28 cellular contexts compared by ENCODE assay signal in genomic region chr17:16241906-16242399, GRCh38.
"Had no signal": no experiment of that assay in that cellular context is flagged by ENCODE, and none has a peak within 500 bp of the region (broad histone marks: within the 10 kb centered on the region; RNA-seq: fewer than 3 reads in every experiment).

No MANE protein-coding gene starts in this region.

- ATAC-seq: heart left ventricle; left ventricle myocardium superior; lower lobe of right lung; mucosa of descending colon; naive thymus-derived CD4-positive, alpha-beta T cell; natural killer cell treated with Interleukin-12 subunit alpha and Interleukin-12 subunit beta and Interleukin-15 and Interleukin-18, amount 100 ng/mL, for 72 hours; pancreas; right cardiac atrium; stimulated activated effector memory CD8-positive, alpha-beta T cell treated with anti-CD3 and anti-CD28 coated beads, Interleukin-12 subunit alpha, Interleukin-12 subunit beta, amount 100 ng/mL, for 72 hours; stimulated activated naive CD8-positive, alpha-beta T cell treated with anti-CD3 and anti-CD28 coated beads, Interleukin-15, amount 100 ng/mL, for 72 hours had no signal

- H3K36me3 ChIP-seq: lower lobe of right lung, pancreas, prostate gland, sigmoid colon, uterus had no signal

- H3K27ac Mint-ChIP-seq: natural killer cell treated with Interleukin-12 subunit alpha and Interleukin-12 subunit beta and Interleukin-15 and Interleukin-18, amount 100 ng/mL, for 72 hours; stimulated activated effector memory CD8-positive, alpha-beta T cell treated with anti-CD3 and anti-CD28 coated beads, Interleukin-12 subunit alpha, Interleukin-12 subunit beta, amount 100 ng/mL, for 72 hours; stimulated activated naive CD8-positive, alpha-beta T cell treated with anti-CD3 and anti-CD28 coated beads, Interleukin-15, amount 100 ng/mL, for 72 hours; type B pancreatic cell had no signal

- H3K9me3 Mint-ChIP-seq: naive thymus-derived CD4-positive, alpha-beta T cell; natural killer cell treated with Interleukin-12 subunit alpha and Interleukin-12 subunit beta and Interleukin-15 and Interleukin-18, amount 100 ng/mL, for 72 hours; neural crest cell; stimulated activated effector memory CD8-positive, alpha-beta T cell treated with anti-CD3 and anti-CD28 coated beads, Interleukin-12 subunit alpha, Interleukin-12 subunit beta, amount 100 ng/mL, for 72 hours; stimulated activated naive CD8-positive, alpha-beta T cell treated with anti-CD3 and anti-CD28 coated beads, Interleukin-15, amount 100 ng/mL, for 72 hours; type B pancreatic cell had no signal

- H3K4me1 ChIP-seq: heart left ventricle, lower lobe of right lung, pancreas, prostate gland, sigmoid colon, spleen, tibial nerve, uterus had no signal

- H3K4me3 ChIP-seq: heart left ventricle, lower lobe of right lung, mucosa of descending colon, pancreas, prostate gland, sigmoid colon, spleen, tibial nerve, uterus had no signal

- H3K27ac ChIP-seq: heart left ventricle, lower lobe of right lung, pancreas, prostate gland, sigmoid colon, spleen, tibial nerve, uterus had no signal

- H3K9me3 ChIP-seq: heart left ventricle, lower lobe of right lung, mucosa of descending colon, pancreas, prostate gland, sigmoid colon, spleen, tibial nerve, uterus had no signal

- H3K27me3 Mint-ChIP-seq: naive thymus-derived CD4-positive, alpha-beta T cell; natural killer cell treated with Interleukin-12 subunit alpha and Interleukin-12 subunit beta and Interleukin-15 and Interleukin-18, amount 100 ng/mL, for 72 hours; stimulated activated naive CD8-positive, alpha-beta T cell treated with anti-CD3 and anti-CD28 coated beads, Interleukin-15, amount 100 ng/mL, for 72 hours; type B pancreatic cell had no signal

- H3K4me3 Mint-ChIP-seq: naive thymus-derived CD4-positive, alpha-beta T cell; natural killer cell treated with Interleukin-12 subunit alpha and Interleukin-12 subunit beta and Interleukin-15 and Interleukin-18, amount 100 ng/mL, for 72 hours; neural crest cell; stimulated activated effector memory CD8-positive, alpha-beta T cell treated with anti-CD3 and anti-CD28 coated beads, Interleukin-12 subunit alpha, Interleukin-12 subunit beta, amount 100 ng/mL, for 72 hours; stimulated activated naive CD8-positive, alpha-beta T cell treated with anti-CD3 and anti-CD28 coated beads, Interleukin-15, amount 100 ng/mL, for 72 hours; type B pancreatic cell had no signal

- H3K27me3 ChIP-seq: heart left ventricle, pancreas, sigmoid colon, spleen, tibial nerve, uterus had no signal

- DNase-seq: heart left ventricle; hypothalamus; islet precursor cell; left ventricle myocardium superior; lower lobe of right lung; mesendoderm; midbrain; mucosa of descending colon; naive thymus-derived CD4-positive, alpha-beta T cell; nucleus accumbens; pancreas; posterior cingulate gyrus; retina; right cardiac atrium; sigmoid colon; small intestine; spleen; stimulated activated CD4-positive, alpha-beta T cell treated with anti-CD3 and anti-CD28 coated beads, Interleukin-4, amount 100 ng/mL, for 24 hours; stimulated activated naive CD4-positive, alpha-beta T cell treated with Interleukin-2 at 50 U/mL for 16 hours; stimulated activated naive CD8-positive, alpha-beta T cell treated with anti-CD3 and anti-CD28 coated beads, Interleukin-15, amount 100 ng/mL, for 72 hours; substantia nigra; uterus had no signal
